Comparison of ENCODE assay signal across 15 cellular contexts in genomic region chr4:188214861-188215260, GRCh38.
DNase-seq lines count a peak whose midpoint lies in the region; ATAC-seq and TF ChIP-seq lines count a peak whose summit lies in the region.
"Had no signal": no experiment of that assay in that cellular context is flagged by ENCODE, and none has a peak within 500 bp of the region (broad histone marks: within the 10 kb centered on the region; RNA-seq: fewer than 3 reads in every experiment).

No MANE protein-coding gene starts in this region.

- ATAC-seq in IMR-90 (ENCODE audit: low read depth), result no peak

- H2BK5ac ChIP-seq in IMR-90 (ENCODE audit: low read depth, low read length, poor library complexity, severe bottlenecking), result no peak overlapping the region

- no peaks in the 10 kb centered on the region for H3K79me1 ChIP-seq in IMR-90 (ENCODE audit: low read depth in 1 of 2, low read length in 2 of 2)

- H3K9me3 Mint-ChIP-seq in mesothelial cell of epicardium, result peaks cover 3% of the 10 kb centered on the region
- H3K9me3 Mint-ChIP-seq in HFFc6, result peaks cover 19% of the 10 kb centered on the region; the same call in 1 of the 2 replicates
- H3K9me3 Mint-ChIP-seq: H9 had no signal

- no peak overlapping the region for H3K23ac ChIP-seq in IMR-90 (ENCODE audit: low read depth, low read length)

- no peak overlapping the region for H4K5ac ChIP-seq in IMR-90 (ENCODE audit: low read depth, low read length)

- H3K27me3 ChIP-seq in IMR-90 (ENCODE audit: control insufficient read depth, insufficient read depth, low read length) (no peaks in the 10 kb centered on the region), adrenal gland (no peaks in the 10 kb centered on the region)
- H3K27me3 ChIP-seq: BLaER1 had no signal

- no peak overlapping the region for H4K91ac ChIP-seq in IMR-90 (ENCODE audit: insufficient read depth, low read depth, low read length)

- H3K36me3 Mint-ChIP-seq in mesothelial cell of epicardium, result no peaks in the 10 kb centered on the region
- H3K36me3 Mint-ChIP-seq in HFFc6 (ENCODE audit: low read depth), result no peaks in the 10 kb centered on the region; the same call in 1 of the 2 replicates

- TF ChIP-seq POLR2A in IMR-90 (IDR thresholded peaks at IDR 0.05; ENCODE audit: low read depth, low read length), result no peak
- no peak for TF ChIP-seq POLR2A in adrenal gland (IDR thresholded peaks at IDR 0.05)

- DNase-seq in COLO829 (ENCODE audit: low spot score), result peak; percentile 21
- no peak for DNase-seq in IMR-90
- peak; percentile 31 to 50 for DNase-seq in SHP77 (lab: John Stamatoyannopoulos, UW)
- peak in 6 of 7 donors; percentile 19 to 56 (median 40) for DNase-seq in adrenal gland
- no peak for DNase-seq in activated CD4-positive, alpha-beta T cell treated with anti-CD3 and anti-CD28 coated beads, Interleukin-2, amount 50 U/mL, for 1 hour
- DNase-seq in mesothelial cell of epicardium (ENCODE audit: low spot score in 2 of 2, unreplicated experiment in 2 of 2), result no peak
- DNase-seq in HFFc6, result no peak
- DNase-seq in NCI-H1694 (lab: John Stamatoyannopoulos, UW), result no peak
- DNase-seq: AML-193, Calu3, DMS 273 treated with DMSO at 0.1 percent for 48 hours, GOT3, H9, KBM-7 had no signal

- intact Hi-C loops in IMR-90 (cut with micrococcal nuclease) (no loop called here), adrenal gland (cut with DNase I) (no loop called here)

- no peak overlapping the region for H3K9ac ChIP-seq in IMR-90 (ENCODE audit: low read depth, low read length)
- H3K9ac ChIP-seq: BLaER1 had no signal

- POLR2A ChIA-PET in IMR-90 (lab: Charles Lee; ENCODE audit: unreplicated experiment), result no interaction called here

- H4K20me1 ChIP-seq in IMR-90 (ENCODE audit: insufficient read depth, low read length), result no peaks in the 10 kb centered on the region
- H4K20me1 ChIP-seq: BLaER1 had no signal

- no peak overlapping the region for H3K18ac ChIP-seq in IMR-90 (ENCODE audit: low read depth, low read length)

- no TSS peak for BruUV-seq in IMR-90 (replicated peaks; lab: Mats Ljungman, UMichigan)

- CTCF ChIA-PET in IMR-90 (lab: Yijun Ruan, JAX), result no interaction called here

- H3K56ac ChIP-seq in IMR-90 (ENCODE audit: extremely low read depth, insufficient read depth, low read length), result no peak overlapping the region

- H3K36me3 ChIP-seq in IMR-90 (ENCODE audit: control insufficient read depth, insufficient read depth, low read length) (no peaks in the 10 kb centered on the region), adrenal gland (replicated peaks in 1 of 2) (no peaks in the 10 kb centered on the region)
- H3K36me3 ChIP-seq: BLaER1 had no signal

- H3K4me3 Mint-ChIP-seq in mesothelial cell of epicardium (no peak overlapping the region), HFFc6 (no peak overlapping the region)
- H3K4me3 Mint-ChIP-seq: H9 had no signal

- H3K4me1 ChIP-seq in IMR-90 (ENCODE audit: control insufficient read depth, insufficient read depth, low read length) (no peaks in the 10 kb centered on the region), adrenal gland (replicated peaks in 1 of 2) (peaks cover 0 to 6% of the 10 kb centered on the region in 2 donors)
- H3K4me1 ChIP-seq: BLaER1 had no signal

- H3K14ac ChIP-seq in IMR-90 (replicated peaks; ENCODE audit: low read depth, low read length), result no peak overlapping the region

- TF ChIP-seq RAD21 in IMR-90 (IDR thresholded peaks at IDR 0.05; ENCODE audit: low read length), result no peak

- H3K27ac Mint-ChIP-seq in mesothelial cell of epicardium (no peak overlapping the region), HFFc6 (no peak overlapping the region)
- H3K27ac Mint-ChIP-seq: H9 had no signal

- no CpG with 5 or more reads among the region's 5 CpGs for WGBS in IMR-90 (ENCODE audit: extremely low coverage in 2 of 2, insufficient read length in 1 of 2), 2 experiments
- 43 to 56% (median 53%) methylated on average over 5 of the region's 5 CpGs for WGBS in adrenal gland, 4 donors

- no peak for TF ChIP-seq CTCF in IMR-90 (conservative IDR thresholded peaks at IDR 0.05; ENCODE audit: low read depth, low read length)
- TF ChIP-seq CTCF in adrenal gland (IDR thresholded peaks at IDR 0.05), result no peak
- no peak for TF ChIP-seq CTCF in mesothelial cell of epicardium (IDR thresholded peaks at IDR 0.05; ENCODE audit: unreplicated experiment)
- TF ChIP-seq CTCF in HFFc6 (IDR thresholded peaks at IDR 0.05), result no peak

- H4K8ac ChIP-seq in IMR-90 (ENCODE audit: low read depth in 2 of 2, low read length in 2 of 2), result no peak overlapping the region

- H2BK15ac ChIP-seq in IMR-90 (ENCODE audit: low read depth, low read length), result no peak overlapping the region

- H2AK5ac ChIP-seq in IMR-90 (ENCODE audit: low read depth, low read length), result no peak overlapping the region

- in situ Hi-C loops in IMR-90 (cut with MboI; ENCODE audit: low sequenced_read_pairs), result no loop called here

- no peak overlapping the region for H2AK9ac ChIP-seq in IMR-90 (replicated peaks; ENCODE audit: low read depth, low read length, poor library complexity)

- H2AFZ ChIP-seq in IMR-90 (replicated peaks; ENCODE audit: low read length, poor library complexity), result no peak overlapping the region

- no peaks in the 10 kb centered on the region for H3K4me1 Mint-ChIP-seq in mesothelial cell of epicardium
- H3K4me1 Mint-ChIP-seq in HFFc6 (ENCODE audit: low read depth), result no peaks in the 10 kb centered on the region

- no peak overlapping the region for H3K4me3 ChIP-seq in IMR-90 (ENCODE audit: insufficient read depth, low read depth, low read length)
- no peak overlapping the region for H3K4me3 ChIP-seq in adrenal gland
- H3K4me3 ChIP-seq: BLaER1 had no signal

- no peak overlapping the region for H2BK120ac ChIP-seq in IMR-90 (ENCODE audit: low read depth, low read length)

- no peak overlapping the region for H2BK20ac ChIP-seq in IMR-90 (ENCODE audit: low read depth, low read length)

- H3K9me3 ChIP-seq in IMR-90 (ENCODE audit: control insufficient read depth, insufficient read depth, low read length), result no peaks in the 10 kb centered on the region
- H3K9me3 ChIP-seq in adrenal gland (replicated peaks in 1 of 3), result no peaks in the 10 kb centered on the region

- H3K4me2 ChIP-seq in IMR-90 (ENCODE audit: low read depth, low read length), result no peak overlapping the region
- H3K4me2 ChIP-seq: BLaER1 had no signal

- no peak overlapping the region for H3K4ac ChIP-seq in IMR-90 (ENCODE audit: low read depth, low read length)

- H3K9me1 ChIP-seq in IMR-90 (ENCODE audit: insufficient read depth, low read length), result no peaks in the 10 kb centered on the region

- dilution Hi-C loops in IMR-90 (cut with HindIII; ENCODE audit: low sequenced_read_pairs, unreplicated experiment), result no loop called here

- H3K27me3 Mint-ChIP-seq in mesothelial cell of epicardium (ENCODE audit: low read depth) (no peaks in the 10 kb centered on the region), HFFc6 (ENCODE audit: insufficient read depth) (no peaks in the 10 kb centered on the region)

- H3K27ac ChIP-seq in IMR-90 (ENCODE audit: insufficient read depth, low read length) (no peak overlapping the region), adrenal gland (peak overlapping the region; percentile 37 to 89 (median 53))
- H3K27ac ChIP-seq: BLaER1 had no signal

TF ChIP-seq in IMR-90, 13 proteins besides CTCF, POLR2A, EP300 and RAD21:
- peak; percentile 23; the same call in 1 of the 2 replicates for TF ChIP-seq NFE2L2 (IDR thresholded peaks at IDR 0.05; ENCODE audit: low read depth, low read length)
- TF ChIP-seq MAFK (IDR thresholded peaks at IDR 0.05; ENCODE audit: low read depth, low read length), result no peak

Comparison
In these comparisons a context has a peak if more than half of its experiments do, and no peak if none do; other contexts are left out.
1. DNase-seq: peak in COLO829 (single experiment), SHP77 (2 of 2) and adrenal gland (6 of 7); none in IMR-90 (single experiment), activated CD4-positive, alpha-beta T cell treated with anti-CD3 and anti-CD28 coated beads, Interleukin-2, amount 50 U/mL, for 1 hour (single experiment), mesothelial cell of epicardium (0 of 2), HFFc6 (single experiment) and NCI-H1694 (single experiment).